Comparison of ENCODE assay signal across 1 cellular context in genomic region chr11:2534131-2534956, GRCh38.
TF ChIP-seq lines count a peak whose summit lies in the region.

No MANE protein-coding gene starts in this region.

TF ChIP-seq in WTC11, 78 proteins besides CTCF, POLR2A, EP300 and RAD21 (continued from another document):
- TF ChIP-seq, protein P1, sequence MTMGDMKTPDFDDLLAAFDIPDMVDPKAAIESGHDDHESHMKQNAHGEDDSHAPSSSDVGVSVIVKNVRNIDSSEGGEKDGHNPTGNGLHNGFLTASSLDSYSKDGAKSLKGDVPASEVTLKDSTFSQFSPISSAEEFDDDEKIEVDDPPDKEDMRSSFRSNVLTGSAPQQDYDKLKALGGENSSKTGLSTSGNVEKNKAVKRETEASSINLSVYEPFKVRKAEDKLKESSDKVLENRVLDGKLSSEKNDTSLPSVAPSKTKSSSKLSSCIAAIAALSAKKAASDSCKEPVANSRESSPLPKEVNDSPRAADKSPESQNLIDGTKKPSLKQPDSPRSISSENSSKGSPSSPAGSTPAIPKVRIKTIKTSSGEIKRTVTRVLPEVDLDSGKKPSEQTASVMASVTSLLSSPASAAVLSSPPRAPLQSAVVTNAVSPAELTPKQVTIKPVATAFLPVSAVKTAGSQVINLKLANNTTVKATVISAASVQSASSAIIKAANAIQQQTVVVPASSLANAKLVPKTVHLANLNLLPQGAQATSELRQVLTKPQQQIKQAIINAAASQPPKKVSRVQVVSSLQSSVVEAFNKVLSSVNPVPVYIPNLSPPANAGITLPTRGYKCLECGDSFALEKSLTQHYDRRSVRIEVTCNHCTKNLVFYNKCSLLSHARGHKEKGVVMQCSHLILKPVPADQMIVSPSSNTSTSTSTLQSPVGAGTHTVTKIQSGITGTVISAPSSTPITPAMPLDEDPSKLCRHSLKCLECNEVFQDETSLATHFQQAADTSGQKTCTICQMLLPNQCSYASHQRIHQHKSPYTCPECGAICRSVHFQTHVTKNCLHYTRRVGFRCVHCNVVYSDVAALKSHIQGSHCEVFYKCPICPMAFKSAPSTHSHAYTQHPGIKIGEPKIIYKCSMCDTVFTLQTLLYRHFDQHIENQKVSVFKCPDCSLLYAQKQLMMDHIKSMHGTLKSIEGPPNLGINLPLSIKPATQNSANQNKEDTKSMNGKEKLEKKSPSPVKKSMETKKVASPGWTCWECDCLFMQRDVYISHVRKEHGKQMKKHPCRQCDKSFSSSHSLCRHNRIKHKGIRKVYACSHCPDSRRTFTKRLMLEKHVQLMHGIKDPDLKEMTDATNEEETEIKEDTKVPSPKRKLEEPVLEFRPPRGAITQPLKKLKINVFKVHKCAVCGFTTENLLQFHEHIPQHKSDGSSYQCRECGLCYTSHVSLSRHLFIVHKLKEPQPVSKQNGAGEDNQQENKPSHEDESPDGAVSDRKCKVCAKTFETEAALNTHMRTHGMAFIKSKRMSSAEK (CRISPR knock-in tag; IDR thresholded peaks at IDR 0.05; ENCODE audit: borderline replicate concordance) = no peak
- TF ChIP-seq ATF6 (CRISPR knock-in tag; IDR thresholded peaks at IDR 0.05) (no peak), AFF4 (CRISPR knock-in tag; IDR thresholded peaks at IDR 0.05; ENCODE audit: borderline replicate concordance) (no peak), FOXP1 (CRISPR knock-in tag; IDR thresholded peaks at IDR 0.05; ENCODE audit: borderline replicate concordance) (0 out of 2 replicates have a peak, but pooled peaks have one; percentile 2), IRF1 (CRISPR knock-in tag; IDR thresholded peaks at IDR 0.05) (no peak), ETV6 (CRISPR knock-in tag; IDR thresholded peaks at IDR 0.05) (0 out of 2 replicates have a peak, but pooled peaks have one; percentile 26), GRHL2 (CRISPR knock-in tag; IDR thresholded peaks at IDR 0.05; ENCODE audit: insufficient replicate concordance, severe bottlenecking) (no peak), SMAD4 (CRISPR knock-in tag; IDR thresholded peaks at IDR 0.05) (no peak)
TF ChIP-seq in WTC11: peak in this region for 2.
